ENCODE assay signal across 8 cellular contexts in genomic region chr1:93878501-93878888, GRCh38. TPM values are rescaled to one million over a fixed set of nuclear protein-coding genes. Genes with fewer than 3 reads are reported as not detected.
DNase-seq lines count a peak whose midpoint lies in the region; ATAC-seq and TF ChIP-seq lines count a peak whose summit lies in the region.

No MANE protein-coding gene starts in this region.

- H3K27ac Mint-ChIP-seq in activated CD4-positive, alpha-beta memory T cell treated with anti-CD3 and anti-CD28 coated beads, Interleukin-2, amount 10 ng/mL, durations not matched to agents 7 days and 5 days, result peak overlapping the region; percentile 90

- no peaks in the 10 kb centered on the region for H3K9me3 ChIP-seq in effector memory CD4-positive, alpha-beta T cell (ENCODE audit: control insufficient read depth, low read length)
- H3K9me3 ChIP-seq in mucosa of descending colon, result no peaks in the 10 kb centered on the region

- H3K9me3 Mint-ChIP-seq in activated CD4-positive, alpha-beta memory T cell treated with anti-CD3 and anti-CD28 coated beads, Interleukin-2, amount 10 ng/mL, durations not matched to agents 7 days and 5 days, result no peaks in the 10 kb centered on the region

- H3K4me3 Mint-ChIP-seq in activated CD4-positive, alpha-beta memory T cell treated with anti-CD3 and anti-CD28 coated beads, Interleukin-2, amount 10 ng/mL, durations not matched to agents 7 days and 5 days, result peak overlapping the region; percentile 88

- peak overlapping the region; percentile 84 for H3K27ac ChIP-seq in effector memory CD4-positive, alpha-beta T cell (ENCODE audit: insufficient read depth, low read length, poor library complexity, severe bottlenecking)

- DNase-seq in ELF-1 (ENCODE audit: low read depth, low spot score) (peak; percentile 48), LHCN-M2 (ENCODE audit: low read depth) (peak; percentile 31), mucosa of descending colon (peak; percentile 62 to 75 (median 63)), NCI-H1436 treated with DMSO at 0.1 percent for 48 hours (lab: John Stamatoyannopoulos, UW) (no peak)
- peak; percentile 69 for DNase-seq in activated CD4-positive, alpha-beta memory T cell treated with anti-CD3 and anti-CD28 coated beads, Interleukin-2, amount 10 ng/mL, durations not matched to agents 7 days and 5 days
- peak; percentile 52 to 68 (median 65) for DNase-seq in effector memory CD4-positive, alpha-beta T cell
- peak; percentile 79 for DNase-seq in stimulated activated CD8-positive, alpha-beta memory T cell treated with anti-CD3 and anti-CD28 coated beads, Interleukin-4, amount 100 ng/mL, for 48 hours

- H3K4me1 ChIP-seq in effector memory CD4-positive, alpha-beta T cell (ENCODE audit: control insufficient read depth, insufficient read depth, low read length, poor library complexity, severe bottlenecking), result peaks cover 21% of the 10 kb centered on the region
- peaks cover 24% of the 10 kb centered on the region for H3K4me1 ChIP-seq in mucosa of descending colon (ENCODE audit: low read depth)

- intact Hi-C loops in mucosa of descending colon (cut with DNase I, micrococcal nuclease), result no loop called here

- H3K36me3 Mint-ChIP-seq in activated CD4-positive, alpha-beta memory T cell treated with anti-CD3 and anti-CD28 coated beads, Interleukin-2, amount 10 ng/mL, durations not matched to agents 7 days and 5 days (ENCODE audit: low read depth), result peaks cover 48% of the 10 kb centered on the region

- CTCF ChIA-PET in activated CD4-positive, alpha-beta memory T cell treated with anti-CD3 and anti-CD28 coated beads, Interleukin-2, amount 10 ng/mL, durations not matched to agents 7 days and 5 days (lab: Charles Lee), result interaction anchor here (1.2 to 2.7 kb wide), 2 partner anchors 32 to 34 kb away, joined by 3 to 14 read pairs; no protein-coding TSS in a partner anchor

- H3K36me3 ChIP-seq in effector memory CD4-positive, alpha-beta T cell (ENCODE audit: control insufficient read depth, insufficient read depth, low read length), result peaks cover 23% of the 10 kb centered on the region
- no peaks in the 10 kb centered on the region for H3K36me3 ChIP-seq in mucosa of descending colon (ENCODE audit: low read depth)

- ATAC-seq in GM21786 (IDR thresholded peaks at IDR 0.05; ENCODE audit: unreplicated experiment), result peak; percentile 51
- ATAC-seq in mucosa of descending colon, result peak; percentile 84

- peaks cover 54% of the 10 kb centered on the region for H3K4me1 Mint-ChIP-seq in activated CD4-positive, alpha-beta memory T cell treated with anti-CD3 and anti-CD28 coated beads, Interleukin-2, amount 10 ng/mL, durations not matched to agents 7 days and 5 days

- H3K27me3 Mint-ChIP-seq in activated CD4-positive, alpha-beta memory T cell treated with anti-CD3 and anti-CD28 coated beads, Interleukin-2, amount 10 ng/mL, durations not matched to agents 7 days and 5 days, result no peaks in the 10 kb centered on the region

- H3K4me3 ChIP-seq in effector memory CD4-positive, alpha-beta T cell (ENCODE audit: insufficient read depth, low read depth, low read length, poor library complexity, severe bottlenecking), result peak overlapping the region; percentile 96
- H3K4me3 ChIP-seq in mucosa of descending colon, result peak overlapping the region; percentile 92

- POLR2A ChIA-PET in activated CD4-positive, alpha-beta memory T cell treated with anti-CD3 and anti-CD28 coated beads, Interleukin-2, amount 10 ng/mL, durations not matched to agents 7 days and 5 days (lab: Charles Lee), result interaction anchor here (0.9 to 3.3 kb wide), 11 partner anchors 9 to 799 kb away, joined by 3 to 24 read pairs (median 6); partner anchors contain the start of genes DR1, GCLM and MTF2

- no peak for TF ChIP-seq CTCF in mucosa of descending colon (IDR thresholded peaks at IDR 0.05)

- H3K27me3 ChIP-seq in effector memory CD4-positive, alpha-beta T cell (replicated peaks; ENCODE audit: control insufficient read depth, insufficient read depth, low read length, poor library complexity, severe bottlenecking), result no peaks in the 10 kb centered on the region

RNA-seq across cellular contexts. Expression of gene DNTTIP2, which starts 0.5 kb away (rescaled TPM):
- total RNA-seq in LHCN-M2 (2014; rRNA removed) (39.2 and 42.5 TPM in 2 replicates), mucosa of descending colon (10 to 100 TPM; 29.0 to 52.7 (median 29.5) TPM)
- polyA plus RNA-seq in LHCN-M2 (2012), result 24.4 TPM
- 10 to 100 TPM; 65.2 to 66.6 TPM for total RNA-seq in activated CD4-positive, alpha-beta memory T cell treated with anti-CD3 and anti-CD28 coated beads, Interleukin-2, amount 10 ng/mL, durations not matched to agents 7 days and 5 days

RNA-seq across cellular contexts. Expression of gene GCLM, which starts 30.7 kb away (rescaled TPM):
- total RNA-seq in LHCN-M2 (2014; rRNA removed) (13.0 and 15.6 TPM in 2 replicates), mucosa of descending colon (10 to 100 TPM; 10.2 to 15.3 (median 15.0) TPM)
- polyA plus RNA-seq in LHCN-M2 (2012), result 10.8 TPM
- total RNA-seq in activated CD4-positive, alpha-beta memory T cell treated with anti-CD3 and anti-CD28 coated beads, Interleukin-2, amount 10 ng/mL, durations not matched to agents 7 days and 5 days, result 10 to 100 TPM; 40.1 to 42.1 TPM
